In genomic region chr1:97262842-97263241, GRCh38 we compare ENCODE assay signal across 25 cellular contexts.
DNase-seq lines count a peak whose midpoint lies in the region; ATAC-seq, FAIRE-seq and TF ChIP-seq lines count a peak whose summit lies in the region.
"Had no signal": no experiment of that assay in that cellular context is flagged by ENCODE, and none has a peak within 500 bp of the region (broad histone marks: within the 10 kb centered on the region; RNA-seq: fewer than 3 reads in every experiment).

No MANE protein-coding gene starts in this region.

- intact Hi-C loops in HepG2 (cut with micrococcal nuclease; ENCODE audit: unreplicated experiment) (no loop called here), right lobe of liver (cut with DNase I) (no loop called here), tibial artery (cut with DNase I; ENCODE audit: low total_unique reads) (no loop called here)

- TF ChIP-seq POLR2A in HepG2 (IDR thresholded peaks at IDR 0.05; ENCODE audit: insufficient read depth in 1 of 2, low read depth in 2 of 2, low read length in 2 of 2) (no peak), right lobe of liver (IDR thresholded peaks at IDR 0.05) (no peak)

- H3K9me3 ChIP-seq in liver (ENCODE audit: control insufficient read depth in 4 of 4, low read length in 3 of 4) (no peaks in the 10 kb centered on the region), HepG2 (ENCODE audit: low read length) (peaks cover 5% of the 10 kb centered on the region), right lobe of liver (no peaks in the 10 kb centered on the region), tibial artery (no peaks in the 10 kb centered on the region)
- H3K9me3 ChIP-seq: BE2C, BLaER1 had no signal

- no peak overlapping the region for H3K27ac ChIP-seq in liver (ENCODE audit: low read depth in 1 of 2, low read length in 2 of 2)
- no peak overlapping the region for H3K27ac ChIP-seq in HepG2 (ENCODE audit: extremely low read length, insufficient read depth, low read length)
- H3K27ac ChIP-seq in right lobe of liver = no peak overlapping the region
- no peak overlapping the region for H3K27ac ChIP-seq in tibial artery
- H3K27ac ChIP-seq: BLaER1 had no signal

- H3K4me1 ChIP-seq in liver (ENCODE audit: control insufficient read depth in 4 of 4, insufficient read depth in 4 of 4, low read length in 3 of 4) (peaks cover 0 to 4% (median 0%) of the 10 kb centered on the region in 4 donors), HepG2 (ENCODE audit: insufficient read depth, low read length) (no peaks in the 10 kb centered on the region), right lobe of liver (no peaks in the 10 kb centered on the region), tibial artery (no peaks in the 10 kb centered on the region)
- H3K4me1 ChIP-seq: BE2C, BLaER1 had no signal

- H3K9ac ChIP-seq in liver (ENCODE audit: low read depth in 1 of 2, low read length in 2 of 2) (no peak overlapping the region), HepG2 (ENCODE audit: insufficient read depth, low read depth, low read length) (no peak overlapping the region)
- H3K9ac ChIP-seq: BLaER1 had no signal

- TF ChIP-seq RAD21 in liver (IDR thresholded peaks at IDR 0.05) (no peak), HepG2 (CRISPR knock-in tag; IDR thresholded peaks at IDR 0.05) (no peak)

- H3K27me3 ChIP-seq in liver (ENCODE audit: control insufficient read depth in 4 of 4, insufficient read depth in 4 of 4, low read length in 3 of 4) (no peaks in the 10 kb centered on the region), HepG2 (ENCODE audit: control insufficient read depth in 1 of 2, insufficient read depth in 2 of 2, low read length in 2 of 2) (no peaks in the 10 kb centered on the region), right lobe of liver (no peaks in the 10 kb centered on the region), tibial artery (no peaks in the 10 kb centered on the region)
- H3K27me3 ChIP-seq: BE2C, BLaER1 had no signal

- H3K36me3 ChIP-seq in liver (ENCODE audit: control insufficient read depth in 4 of 4, insufficient read depth in 3 of 4, low read depth in 1 of 4, low read length in 3 of 4) (no peaks in the 10 kb centered on the region), HepG2 (replicated peaks in 1 of 2; ENCODE audit: control insufficient read depth in 1 of 2, insufficient read depth in 2 of 2, low read length in 2 of 2) (no peaks in the 10 kb centered on the region), right lobe of liver (no peaks in the 10 kb centered on the region), tibial artery (no peaks in the 10 kb centered on the region)
- H3K36me3 ChIP-seq: BE2C, BLaER1 had no signal

- no peaks in the 10 kb centered on the region for H3K79me2 ChIP-seq in HepG2 (ENCODE audit: insufficient read depth, low read length)

- TF ChIP-seq CTCF in liver (IDR thresholded peaks at IDR 0.05; ENCODE audit: low read depth, low read length, missing input control) (no peak), HepG2 (CRISPR knock-in tag; IDR thresholded peaks at IDR 0.05) (no peak), right lobe of liver (IDR thresholded peaks at IDR 0.05) (no peak), tibial artery (IDR thresholded peaks at IDR 0.05) (no peak)

- H3K4me3 ChIP-seq in liver (ENCODE audit: low read depth in 1 of 3, low read length in 3 of 3) = no peak overlapping the region
- no peak overlapping the region for H3K4me3 ChIP-seq in HepG2 (replicated peaks in 1 of 3; ENCODE audit: insufficient read depth in 1 of 3, low read depth in 2 of 3, low read length in 3 of 3)
- H3K4me3 ChIP-seq in right lobe of liver = no peak overlapping the region
- H3K4me3 ChIP-seq in tibial artery = no peak overlapping the region
- H3K4me3 ChIP-seq: BLaER1, GM12878 had no signal

- FAIRE-seq in HepG2 (lab: Jason Lieb, UNC) = no peak
- FAIRE-seq: A204.1, GM12878, GM12892, GM18507 had no signal

- no peak for TF ChIP-seq EP300 in HepG2 (IDR thresholded peaks at IDR 0.05; ENCODE audit: low read depth in 2 of 2, low read length in 2 of 2)
- TF ChIP-seq EP300 in HepG2 (CRISPR knock-in tag; IDR thresholded peaks at IDR 0.05; ENCODE audit: borderline replicate concordance) = no peak

- no TSS peak for BruUV-seq in HepG2 (replicated peaks; lab: Mats Ljungman, UMichigan)

- no peak overlapping the region for H2AFZ ChIP-seq in HepG2 (ENCODE audit: low read length)

- CTCF ChIA-PET in HepG2 (lab: Yijun Ruan, JAX; ENCODE audit: low intra/inter-chr PET ratio, low total read pairs) = no interaction called here

- ATAC-seq in HepG2 (no peak), right lobe of liver (peak; percentile 60 to 84 (median 72))
- ATAC-seq: GM12878 had no signal

- H4K20me1 ChIP-seq in HepG2 (ENCODE audit: insufficient read depth, low read length) = no peaks in the 10 kb centered on the region
- H4K20me1 ChIP-seq: BLaER1 had no signal

- in situ Hi-C loops in HepG2 (cut with HindIII; ENCODE audit: extremely low pct_ligation_motif_present, low pct_unique_long_range_greater_than_20kb) = no loop called here

- 58% methylated on average over 1 of the region's 1 CpG for WGBS in liver
- WGBS in HepG2 (ENCODE audit: low lambda C conversion rate) = 37% methylated on average over 1 of the region's 1 CpG
- 69% methylated on average over 1 of the region's 1 CpG for WGBS in right lobe of liver (ENCODE audit: insufficient coverage, low coverage, low lambda C conversion rate, missing lambda C conversion rate)

- no peak for DNase-seq in HepG2 (ENCODE audit: low spot score)
- no peak for DNase-seq in right lobe of liver
- no peak for DNase-seq in SW480 (ENCODE audit: low spot score)
- DNase-seq in tibial artery = no peak
- DNase-seq: 8988T; ACHN; BE2C; C1 segment of cervical spinal cord; CD4-positive, alpha-beta memory T cell; CD4-positive, CD25-positive, alpha-beta regulatory T cell; CD8-positive, alpha-beta memory T cell; COR-L47; DMS 273 treated with DMSO at 0.1 percent for 48 hours; DMS153; DMS53; DMS79; DND-41; EL; GDM1 had no signal

- no peak overlapping the region for H3K4me2 ChIP-seq in HepG2 (ENCODE audit: low read depth, low read length)
- H3K4me2 ChIP-seq: BLaER1 had no signal

- POLR2A ChIA-PET in HepG2 (lab: Yijun Ruan, JAX) = no interaction called here

TF ChIP-seq in liver, 16 proteins besides CTCF, POLR2A, EP300 and RAD21:
- TF ChIP-seq GABPA (IDR thresholded peaks at IDR 0.05 in 1 of 2, conservative IDR thresholded peaks at IDR 0.05 in 1 of 2) (no peak), HNF4G (IDR thresholded peaks at IDR 0.05) (no peak), JUND (IDR thresholded peaks at IDR 0.05) (no peak), HNF4A (conservative IDR thresholded peaks at IDR 0.05) (peak; percentile 11 to 17), MAX (IDR thresholded peaks at IDR 0.05) (no peak)

TF ChIP-seq in HepG2, 621 proteins besides CTCF, POLR2A, EP300 and RAD21 (continues in another document):
- TF ChIP-seq ZNF260 (CRISPR knock-in tag; IDR thresholded peaks at IDR 0.05; ENCODE audit: borderline replicate concordance, low read depth) (no peak), ZNF616 (CRISPR knock-in tag; IDR thresholded peaks at IDR 0.05; ENCODE audit: low read depth) (no peak), ZNF253 (CRISPR knock-in tag; IDR thresholded peaks at IDR 0.05; ENCODE audit: borderline replicate concordance) (no peak), THRA (CRISPR knock-in tag; IDR thresholded peaks at IDR 0.05; ENCODE audit: borderline replicate concordance) (no peak), SNRNP70 (IDR thresholded peaks at IDR 0.05; ENCODE audit: low read depth, low read length) (no peak), ZNF232 (CRISPR knock-in tag; IDR thresholded peaks at IDR 0.05; ENCODE audit: borderline replicate concordance) (no peak), ZNF704 (CRISPR knock-in tag; IDR thresholded peaks at IDR 0.05; ENCODE audit: borderline replicate concordance) (no peak), ONECUT2 (CRISPR knock-in tag; IDR thresholded peaks at IDR 0.05) (no peak), ZNF670 (CRISPR knock-in tag; IDR thresholded peaks at IDR 0.05; ENCODE audit: borderline replicate concordance) (no peak), ZMAT5 (CRISPR knock-in tag; IDR thresholded peaks at IDR 0.05; ENCODE audit: borderline replicate concordance, low read depth) (no peak), ZNF460 (CRISPR knock-in tag; IDR thresholded peaks at IDR 0.05; ENCODE audit: borderline replicate concordance) (no peak), ZBTB46 (CRISPR knock-in tag; IDR thresholded peaks at IDR 0.05; ENCODE audit: borderline replicate concordance) (no peak)
